ENCODE assay signal across 9 cellular contexts in the genomic region with DNA sequence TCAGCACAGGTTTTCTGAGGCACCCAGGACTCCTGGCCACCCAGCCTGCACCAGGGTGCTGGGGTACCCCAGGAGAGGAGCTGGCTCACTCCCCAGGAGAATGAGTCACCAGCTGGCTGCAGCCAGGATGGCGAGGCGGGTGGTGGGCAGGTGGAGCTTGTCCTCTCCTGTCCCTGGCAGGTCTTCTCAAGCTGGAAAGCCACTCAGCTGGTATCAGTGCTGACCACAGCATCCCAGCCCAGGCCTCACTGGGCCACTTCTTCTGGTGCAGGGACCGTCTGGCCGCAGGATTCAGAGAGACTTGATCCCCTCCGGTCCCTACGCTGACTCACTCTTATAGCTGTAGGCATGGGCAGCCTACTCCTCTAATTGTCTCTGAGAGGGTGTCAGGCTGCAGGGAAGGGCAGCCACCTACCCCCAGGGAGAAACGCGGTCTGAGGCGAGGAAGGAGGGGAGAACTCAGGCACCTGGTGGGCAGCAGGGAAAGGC. TPM values are rescaled to one million over a fixed set of nuclear protein-coding genes. Genes with fewer than 3 reads are reported as not detected.
DNase-seq lines count a peak whose midpoint lies in the region; ATAC-seq and TF ChIP-seq lines count a peak whose summit lies in the region.
"Had no signal": no experiment of that assay in that cellular context is flagged by ENCODE, and none has a peak within 500 bp of the region (broad histone marks: within the 10 kb centered on the region; RNA-seq: fewer than 3 reads in every experiment).

No MANE protein-coding gene starts in this region.

- no peak overlapping the region for H3K4me3 ChIP-seq in OCI-LY1 (ENCODE audit: low read depth, low read length, poor library complexity, severe bottlenecking)
- no peak overlapping the region for H3K4me3 ChIP-seq in neural progenitor cell

- peaks cover 42% of the 10 kb centered on the region for H3K4me1 ChIP-seq in OCI-LY1 (ENCODE audit: insufficient read depth, low read length, severe bottlenecking)
- H3K4me1 ChIP-seq in neural progenitor cell = no peaks in the 10 kb centered on the region

- no peaks in the 10 kb centered on the region; the same call in 1 of the 2 replicates for H3K36me3 ChIP-seq in OCI-LY1 (ENCODE audit: insufficient read depth, low read length)
- H3K36me3 ChIP-seq in neural progenitor cell = no peaks in the 10 kb centered on the region

- peaks cover 55% of the 10 kb centered on the region for H3K4me1 Mint-ChIP-seq in stimulated activated effector memory CD8-positive, alpha-beta T cell treated with anti-CD3 and anti-CD28 coated beads, Interleukin-12 subunit alpha, Interleukin-12 subunit beta, amount 100 ng/mL, for 72 hours
- peaks cover 2% of the 10 kb centered on the region for H3K4me1 Mint-ChIP-seq in neural progenitor cell

- H3F3A ChIP-seq in OCI-LY1 (ENCODE audit: insufficient read depth, low read length) = no peaks in the 10 kb centered on the region
- no peaks in the 10 kb centered on the region for H3F3A ChIP-seq in neural progenitor cell (ENCODE audit: low read depth)

- H3K4me2 ChIP-seq in OCI-LY1 (ENCODE audit: low read length) (no peak overlapping the region), neural progenitor cell (no peak overlapping the region)

- H3K27me3 ChIP-seq in OCI-LY1 (ENCODE audit: insufficient read depth, low read length) (no peaks in the 10 kb centered on the region), neural progenitor cell (no peaks in the 10 kb centered on the region)

- H3K27ac ChIP-seq in OCI-LY1 (ENCODE audit: low read depth, low read length, poor library complexity, severe bottlenecking) (peak overlapping the region; percentile 10), neural progenitor cell (no peak overlapping the region)

- TF ChIP-seq CTCF in OCI-LY1 (IDR thresholded peaks at IDR 0.05; ENCODE audit: low read length) = no peak
- no peak for TF ChIP-seq CTCF in neural progenitor cell (IDR thresholded peaks at IDR 0.05)

- no peaks in the 10 kb centered on the region for H3K9me3 Mint-ChIP-seq in stimulated activated effector memory CD8-positive, alpha-beta T cell treated with anti-CD3 and anti-CD28 coated beads, Interleukin-12 subunit alpha, Interleukin-12 subunit beta, amount 100 ng/mL, for 72 hours
- H3K9me3 Mint-ChIP-seq in neural progenitor cell = no peaks in the 10 kb centered on the region

- peak; percentile 61 for ATAC-seq in Right ventricle myocardium superior (ENCODE audit: poor library complexity)
- no peak for ATAC-seq in stimulated activated effector memory CD8-positive, alpha-beta T cell treated with anti-CD3 and anti-CD28 coated beads, Interleukin-12 subunit alpha, Interleukin-12 subunit beta, amount 100 ng/mL, for 72 hours

- no peak overlapping the region for H3K9ac ChIP-seq in OCI-LY1 (ENCODE audit: low read length)
- no peak overlapping the region for H3K9ac ChIP-seq in neural progenitor cell

- no peaks in the 10 kb centered on the region for H3K9me3 ChIP-seq in OCI-LY1 (ENCODE audit: low read length)
- H3K9me3 ChIP-seq in neural progenitor cell (ENCODE audit: low read depth) = no peaks in the 10 kb centered on the region

- H3K36me3 Mint-ChIP-seq in stimulated activated effector memory CD8-positive, alpha-beta T cell treated with anti-CD3 and anti-CD28 coated beads, Interleukin-12 subunit alpha, Interleukin-12 subunit beta, amount 100 ng/mL, for 72 hours = peaks cover 11% of the 10 kb centered on the region
- H3K36me3 Mint-ChIP-seq in neural progenitor cell = no peaks in the 10 kb centered on the region

- H3K27me3 Mint-ChIP-seq in neural progenitor cell (ENCODE audit: insufficient read depth, low read depth) = peaks cover 7% of the 10 kb centered on the region

- H4K20me1 ChIP-seq in OCI-LY1 (ENCODE audit: insufficient read depth, low read length) = no peaks in the 10 kb centered on the region
- H4K20me1 ChIP-seq in neural progenitor cell (ENCODE audit: low read depth) = no peaks in the 10 kb centered on the region

- H3K79me2 ChIP-seq in OCI-LY1 (ENCODE audit: insufficient read depth, low read length) (no peaks in the 10 kb centered on the region), neural progenitor cell (ENCODE audit: low read depth) (no peaks in the 10 kb centered on the region)

- intact Hi-C loops in Right ventricle myocardium superior (cut with DNase I) = no loop called here

- peak overlapping the region; percentile 21 for H3K4me3 Mint-ChIP-seq in stimulated activated effector memory CD8-positive, alpha-beta T cell treated with anti-CD3 and anti-CD28 coated beads, Interleukin-12 subunit alpha, Interleukin-12 subunit beta, amount 100 ng/mL, for 72 hours
- H3K4me3 Mint-ChIP-seq in neural progenitor cell = no peak overlapping the region

- H2AFZ ChIP-seq in OCI-LY1 (ENCODE audit: low read length) (no peak overlapping the region), neural progenitor cell (replicated peaks) (no peak overlapping the region)

- no peaks in the 10 kb centered on the region for H3K9me2 ChIP-seq in OCI-LY1 (ENCODE audit: low read depth, low read length)

- peak overlapping the region; percentile 61 for H3K27ac Mint-ChIP-seq in stimulated activated effector memory CD8-positive, alpha-beta T cell treated with anti-CD3 and anti-CD28 coated beads, Interleukin-12 subunit alpha, Interleukin-12 subunit beta, amount 100 ng/mL, for 72 hours
- H3K27ac Mint-ChIP-seq in neural progenitor cell = no peak overlapping the region

- DNase-seq in NCI-H2081 (lab: John Stamatoyannopoulos, UW) (peak; percentile 10 to 62), NCI-H2081 treated with DMSO at 0.1 percent for 48 hours (lab: John Stamatoyannopoulos, UW) (no peak), Right ventricle myocardium superior (peak; percentile 78), GM19238 (ENCODE audit: insufficient read length, low spot score) (no peak), neural progenitor cell (ENCODE audit: low spot score) (no peak)
- no peak for DNase-seq in stimulated activated effector memory CD8-positive, alpha-beta T cell treated with anti-CD3 and anti-CD28 coated beads, Interleukin-12 subunit alpha, Interleukin-12 subunit beta, amount 100 ng/mL, for 72 hours (ENCODE audit: low spot score in 2 of 2)
- DNase-seq in stimulated activated naive CD4-positive, alpha-beta T cell treated with Interleukin-2 at 50 U/mL for 16 hours (lab: John Stamatoyannopoulos, UW) = no peak

RNA-seq across cellular contexts. Expression of gene TFEB, which starts 22.2 kb away (rescaled TPM):
- total RNA-seq in Right ventricle myocardium superior = 40.7 TPM
- 0.13 and 0.46 TPM in 2 replicates for total RNA-seq in neural progenitor cell (ENCODE audit: low replicate concordance)

RNA-seq across cellular contexts. Expression of gene PGC, which starts 34.0 kb away (rescaled TPM):
- total RNA-seq in Right ventricle myocardium superior (not detected), neural progenitor cell (ENCODE audit: low replicate concordance) (not detected in 2 replicates)
- total RNA-seq: kidney epithelial cell had no signal

Comparison
In these comparisons a context has a peak if more than half of its experiments do, and no peak if none do; other contexts are left out.
1. DNase-seq: peak in NCI-H2081 (2 of 2) and Right ventricle myocardium superior (single experiment); none in NCI-H2081 treated with DMSO at 0.1 percent for 48 hours (single experiment), stimulated activated effector memory CD8-positive, alpha-beta T cell treated with anti-CD3 and anti-CD28 coated beads, Interleukin-12 subunit alpha, Interleukin-12 subunit beta, amount 100 ng/mL, for 72 hours (0 of 2), GM19238 (single experiment), stimulated activated naive CD4-positive, alpha-beta T cell treated with Interleukin-2 at 50 U/mL for 16 hours (single experiment) and neural progenitor cell (single experiment).
2. RNA of gene TFEB, which starts 22.2 kb away (total RNA-seq): 40.7 TPM in Right ventricle myocardium superior (single experiment); 0.13 to 0.46 TPM in neural progenitor cell; every median in the first group is over 10 times any median in the second.